Comparison of ENCODE assay signal across 8 cellular contexts in the genomic region with DNA sequence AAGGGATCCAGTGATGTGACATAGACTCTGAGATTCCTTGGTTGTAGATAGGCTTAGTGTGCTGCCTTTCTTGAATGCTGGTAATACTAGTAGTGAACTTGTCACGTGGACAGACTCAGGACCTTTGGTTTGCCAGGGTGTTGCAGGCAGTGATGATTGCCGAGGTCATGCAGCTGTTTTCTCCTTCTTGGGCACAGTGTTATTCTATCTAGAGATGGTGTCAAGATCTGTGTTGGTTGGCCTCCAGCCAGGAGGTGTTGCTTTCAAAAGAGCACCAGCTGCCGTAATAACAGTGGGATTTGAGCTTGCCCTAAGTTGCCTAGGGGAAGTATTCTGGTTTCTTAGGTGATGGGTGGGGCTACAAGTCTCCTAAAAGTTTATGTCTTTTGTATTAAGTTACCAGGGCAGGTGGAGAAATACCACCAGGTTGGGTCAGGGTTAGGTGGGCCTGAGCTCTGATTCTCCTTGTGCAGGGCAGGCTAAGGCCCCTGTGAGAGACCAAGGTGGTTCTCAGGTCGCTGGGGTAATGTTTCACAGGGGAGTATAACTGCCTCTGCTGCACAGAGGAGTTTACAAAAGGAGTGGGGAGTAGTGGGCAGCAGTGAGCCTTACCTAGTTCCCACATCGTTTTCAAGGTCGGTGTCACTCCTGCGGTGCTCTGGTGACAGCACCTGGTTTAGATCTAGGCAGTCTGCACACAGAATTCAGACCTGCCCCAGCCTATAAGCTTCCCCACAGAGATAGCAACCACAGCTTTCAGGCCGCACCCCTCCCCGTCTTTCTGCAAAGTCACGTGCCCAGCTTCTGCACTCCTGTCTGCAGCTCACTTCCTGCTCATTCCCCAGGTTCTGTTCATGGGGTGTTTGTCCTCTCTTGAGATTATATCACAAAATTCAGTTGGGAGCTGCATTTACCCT.
DNase-seq lines count a peak whose midpoint lies in the region; ATAC-seq, FAIRE-seq and TF ChIP-seq lines count a peak whose summit lies in the region.

No MANE protein-coding gene starts in this region.

- intact Hi-C loops in K562 (cut with micrococcal nuclease) (no loop called here), OCI-LY7 (cut with micrococcal nuclease; ENCODE audit: unreplicated experiment) (no loop called here)

- no peak for TF ChIP-seq CTCF in K562 (IDR thresholded peaks at IDR 0.05 in 2 of 3, conservative IDR thresholded peaks at IDR 0.05 in 1 of 3; ENCODE audit: insufficient read depth in 2 of 3, low read depth in 1 of 3, low read length in 3 of 3)
- no peak for TF ChIP-seq CTCF in OCI-LY7 (conservative IDR thresholded peaks at IDR 0.05; ENCODE audit: low read length)

- H3K4me1 ChIP-seq in K562 (replicated peaks in 1 of 2; ENCODE audit: control insufficient read depth in 2 of 2, insufficient read depth in 2 of 2, low read length in 2 of 2) (no peaks in the 10 kb centered on the region; a peak in 1 of 5 replicates), OCI-LY7 (ENCODE audit: insufficient read depth, low read length, poor library complexity, severe bottlenecking) (no peaks in the 10 kb centered on the region)

- FAIRE-seq in K562 (lab: Jason Lieb, UNC), result no peak

- CTCF ChIA-PET in HEK293T (lab: Yijun Ruan, JAX) (interaction anchor here (0.6 kb wide), 1 partner anchor 46 kb away, joined by 3 read pairs; no protein-coding TSS in a partner anchor), K562 (lab: Yijun Ruan, JAX; ENCODE audit: low intra/inter-chr PET ratio) (no interaction called here), OCI-LY7 (lab: Charles Lee; ENCODE audit: unreplicated experiment) (no interaction called here)

- no peaks in the 10 kb centered on the region for H3K9me1 ChIP-seq in K562 (ENCODE audit: control insufficient read depth, insufficient read depth, low read length)

- H3K9me3 ChIP-seq in K562 (replicated peaks; ENCODE audit: control insufficient read depth, insufficient read depth, low read depth, low read length) (no peaks in the 10 kb centered on the region), OCI-LY7 (ENCODE audit: low read length) (no peaks in the 10 kb centered on the region)

- ATAC-seq in K562 (peak; percentile 54; the same call in 2 of the 3 replicates), GM18519 (IDR thresholded peaks at IDR 0.05; ENCODE audit: low FRiP score, unreplicated experiment) (no peak), GM18868 (IDR thresholded peaks at IDR 0.05; ENCODE audit: unreplicated experiment) (no peak)

- no peaks in the 10 kb centered on the region for H3K27me3 ChIP-seq in K562 (ENCODE audit: control insufficient read depth in 2 of 2, insufficient read depth in 2 of 2, low read length in 2 of 2)

- no peak for TF ChIP-seq EP300 in K562 (IDR thresholded peaks at IDR 0.05; ENCODE audit: low read length)

- BruUV-seq in K562 (replicated peaks; lab: Mats Ljungman, UMichigan) (no TSS peak), OCI-LY7 (replicated peaks; lab: Mats Ljungman, UMichigan) (no TSS peak)

- no peak for TF ChIP-seq POLR2A in K562 (conservative IDR thresholded peaks at IDR 0.05)

- H3K36me3 ChIP-seq in K562 (ENCODE audit: control insufficient read depth, insufficient read depth, low read length) (no peaks in the 10 kb centered on the region), OCI-LY7 (ENCODE audit: insufficient read depth, low read length) (no peaks in the 10 kb centered on the region)

- H4K20me1 ChIP-seq in K562 (replicated peaks; ENCODE audit: control insufficient read depth, insufficient read depth, low read length) (no peaks in the 10 kb centered on the region), OCI-LY7 (ENCODE audit: insufficient read depth, low read length) (no peaks in the 10 kb centered on the region)

- no peak overlapping the region for H3K4me3 ChIP-seq in K562
- H3K4me3 ChIP-seq in OCI-LY7 (ENCODE audit: low read depth, low read length, poor library complexity, severe bottlenecking), result no peak overlapping the region

- no peaks in the 10 kb centered on the region for H3K79me2 ChIP-seq in K562 (ENCODE audit: control insufficient read depth, insufficient read depth, low read length)
- no peaks in the 10 kb centered on the region for H3K79me2 ChIP-seq in OCI-LY7 (ENCODE audit: insufficient read depth, low read depth, low read length)

- H3K4me2 ChIP-seq in K562 (ENCODE audit: insufficient read depth, low read length) (no peak overlapping the region), OCI-LY7 (ENCODE audit: low read length) (no peak overlapping the region)

- in situ Hi-C loops in K562 (cut with MboI), result no loop called here

- TF ChIP-seq RAD21 in K562 (CRISPR knock-in tag; conservative IDR thresholded peaks at IDR 0.05 in 1 of 2, IDR thresholded peaks at IDR 0.05 in 1 of 2), result no peak

- POLR2A ChIA-PET in HEK293T (lab: Yijun Ruan, JAX) (interaction anchor here (0.9 kb wide), 1 partner anchor 349 kb away, joined by 4 read pairs; no protein-coding TSS in a partner anchor), K562 (lab: Yijun Ruan, JAX) (interaction anchor here (0.7 kb wide), 1 partner anchor 24 kb away, joined by 3 read pairs; no protein-coding TSS in a partner anchor), OCI-LY7 (lab: Charles Lee) (interaction anchor here (0.5 kb wide), 1 partner anchor 501 kb away, joined by 3 read pairs; no protein-coding TSS in a partner anchor)

- 4% methylated on average over 10 of the region's 10 CpGs for WGBS in K562 (ENCODE audit: insufficient coverage, low coverage, missing lambda C conversion rate)

- no peak overlapping the region for H3K27ac ChIP-seq in K562 (ENCODE audit: extremely low read depth, low read depth, low read length)
- no peak overlapping the region for H3K27ac ChIP-seq in OCI-LY7 (ENCODE audit: low read depth, low read length, poor library complexity, severe bottlenecking)

- H3K9me2 ChIP-seq in OCI-LY7 (ENCODE audit: insufficient read depth, low read length), result no peaks in the 10 kb centered on the region

- no peak overlapping the region for H3K9ac ChIP-seq in K562 (ENCODE audit: insufficient read depth in 1 of 2, low read depth in 2 of 2, low read length in 2 of 2)

- H2AFZ ChIP-seq in K562 (ENCODE audit: low read depth, low read length) (no peak overlapping the region), OCI-LY7 (ENCODE audit: low read length) (no peak overlapping the region)

- DNase-seq in HEK293T (ENCODE audit: extremely low spot score) (peak; percentile 9), T1000 (lab: John Stamatoyannopoulos, UW) (peak; percentile 14), K562 (ENCODE audit: extremely low read depth in 1 of 4, low spot score in 3 of 4) (peak in 1 of 4 experiments; percentile 1), OCI-LY7 (ENCODE audit: low spot score) (no peak), GOT3 (lab: John Stamatoyannopoulos, UW) (no peak)
- DNase-seq in stimulated activated CD4-positive, alpha-beta T cell treated with anti-CD3 and anti-CD28 coated beads, Interleukin-1b, Interleukin-23, amount 100 ng/mL, for 4 hours (ENCODE audit: low read depth in 2 of 2), result peak; percentile 24 to 53

TF ChIP-seq in HEK293T, 16 proteins besides CTCF, POLR2A, EP300 and RAD21 (continues in another document):
- no peak for TF ChIP-seq BHLHE40 (IDR thresholded peaks at IDR 0.05; ENCODE audit: borderline replicate concordance)
- TF ChIP-seq HDGF (IDR thresholded peaks at IDR 0.05; ENCODE audit: borderline replicate concordance), result no peak
- no peak for TF ChIP-seq ZNF384 (IDR thresholded peaks at IDR 0.05)
- TF ChIP-seq, protein P1, sequence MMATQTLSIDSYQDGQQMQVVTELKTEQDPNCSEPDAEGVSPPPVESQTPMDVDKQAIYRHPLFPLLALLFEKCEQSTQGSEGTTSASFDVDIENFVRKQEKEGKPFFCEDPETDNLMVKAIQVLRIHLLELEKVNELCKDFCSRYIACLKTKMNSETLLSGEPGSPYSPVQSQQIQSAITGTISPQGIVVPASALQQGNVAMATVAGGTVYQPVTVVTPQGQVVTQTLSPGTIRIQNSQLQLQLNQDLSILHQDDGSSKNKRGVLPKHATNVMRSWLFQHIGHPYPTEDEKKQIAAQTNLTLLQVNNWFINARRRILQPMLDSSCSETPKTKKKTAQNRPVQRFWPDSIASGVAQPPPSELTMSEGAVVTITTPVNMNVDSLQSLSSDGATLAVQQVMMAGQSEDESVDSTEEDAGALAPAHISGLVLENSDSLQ (IDR thresholded peaks at IDR 0.05), result no peak
- no peak for TF ChIP-seq NFRKB (IDR thresholded peaks at IDR 0.05)
- no peak for TF ChIP-seq ELF4 (IDR thresholded peaks at IDR 0.05)
- no peak for TF ChIP-seq FOXK2 (IDR thresholded peaks at IDR 0.05)
- TF ChIP-seq L3MBTL2 (conservative IDR thresholded peaks at IDR 0.05), result no peak
- no peak for TF ChIP-seq TARDBP (IDR thresholded peaks at IDR 0.05)
- TF ChIP-seq SUZ12 (IDR thresholded peaks at IDR 0.05), result no peak
- no peak for TF ChIP-seq ARNT (IDR thresholded peaks at IDR 0.05)
- no peak for TF ChIP-seq SP1 (IDR thresholded peaks at IDR 0.05)
- no peak for TF ChIP-seq FOXA1 (IDR thresholded peaks at IDR 0.05)
- TF ChIP-seq FOXM1 (IDR thresholded peaks at IDR 0.05; ENCODE audit: borderline replicate concordance), result no peak
- TF ChIP-seq CTBP1 (IDR thresholded peaks at IDR 0.05; ENCODE audit: borderline replicate concordance), result no peak

TF ChIP-seq in K562, 482 proteins besides CTCF, POLR2A, EP300 and RAD21 (continues in another document):
- TF ChIP-seq ZNF696 (CRISPR knock-in tag; conservative IDR thresholded peaks at IDR 0.05) (no peak), RAD51 (IDR thresholded peaks at IDR 0.05; ENCODE audit: borderline replicate concordance, low read depth) (peak; percentile 43; the same call in 1 of the 2 replicates), ZNF175 (CRISPR knock-in tag; IDR thresholded peaks at IDR 0.05; ENCODE audit: low read depth) (no peak), CBX2 (IDR thresholded peaks at IDR 0.05; ENCODE audit: insufficient read depth, low read length, poor library complexity, severe bottlenecking) (no peak), SMAD4 (CRISPR knock-in tag; conservative IDR thresholded peaks at IDR 0.05) (no peak)
- TF ChIP-seq, protein P2, sequence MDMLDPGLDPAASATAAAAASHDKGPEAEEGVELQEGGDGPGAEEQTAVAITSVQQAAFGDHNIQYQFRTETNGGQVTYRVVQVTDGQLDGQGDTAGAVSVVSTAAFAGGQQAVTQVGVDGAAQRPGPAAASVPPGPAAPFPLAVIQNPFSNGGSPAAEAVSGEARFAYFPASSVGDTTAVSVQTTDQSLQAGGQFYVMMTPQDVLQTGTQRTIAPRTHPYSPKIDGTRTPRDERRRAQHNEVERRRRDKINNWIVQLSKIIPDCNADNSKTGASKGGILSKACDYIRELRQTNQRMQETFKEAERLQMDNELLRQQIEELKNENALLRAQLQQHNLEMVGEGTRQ (CRISPR knock-in tag; IDR thresholded peaks at IDR 0.05), result peak; percentile 66
- TF ChIP-seq, protein P3, sequence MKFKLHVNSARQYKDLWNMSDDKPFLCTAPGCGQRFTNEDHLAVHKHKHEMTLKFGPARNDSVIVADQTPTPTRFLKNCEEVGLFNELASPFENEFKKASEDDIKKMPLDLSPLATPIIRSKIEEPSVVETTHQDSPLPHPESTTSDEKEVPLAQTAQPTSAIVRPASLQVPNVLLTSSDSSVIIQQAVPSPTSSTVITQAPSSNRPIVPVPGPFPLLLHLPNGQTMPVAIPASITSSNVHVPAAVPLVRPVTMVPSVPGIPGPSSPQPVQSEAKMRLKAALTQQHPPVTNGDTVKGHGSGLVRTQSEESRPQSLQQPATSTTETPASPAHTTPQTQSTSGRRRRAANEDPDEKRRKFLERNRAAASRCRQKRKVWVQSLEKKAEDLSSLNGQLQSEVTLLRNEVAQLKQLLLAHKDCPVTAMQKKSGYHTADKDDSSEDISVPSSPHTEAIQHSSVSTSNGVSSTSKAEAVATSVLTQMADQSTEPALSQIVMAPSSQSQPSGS (CRISPR knock-in tag; IDR thresholded peaks at IDR 0.05), result no peak

Comparison
In these comparisons a context has a peak if more than half of its experiments do, and no peak if none do; other contexts are left out.
1. DNase-seq: peak in HEK293T (single experiment), T1000 (single experiment) and stimulated activated CD4-positive, alpha-beta T cell treated with anti-CD3 and anti-CD28 coated beads, Interleukin-1b, Interleukin-23, amount 100 ng/mL, for 4 hours (2 of 2); none in OCI-LY7 (single experiment) and GOT3 (single experiment).